Comparison of ENCODE assay signal across 8 cellular contexts in the genomic region with DNA sequence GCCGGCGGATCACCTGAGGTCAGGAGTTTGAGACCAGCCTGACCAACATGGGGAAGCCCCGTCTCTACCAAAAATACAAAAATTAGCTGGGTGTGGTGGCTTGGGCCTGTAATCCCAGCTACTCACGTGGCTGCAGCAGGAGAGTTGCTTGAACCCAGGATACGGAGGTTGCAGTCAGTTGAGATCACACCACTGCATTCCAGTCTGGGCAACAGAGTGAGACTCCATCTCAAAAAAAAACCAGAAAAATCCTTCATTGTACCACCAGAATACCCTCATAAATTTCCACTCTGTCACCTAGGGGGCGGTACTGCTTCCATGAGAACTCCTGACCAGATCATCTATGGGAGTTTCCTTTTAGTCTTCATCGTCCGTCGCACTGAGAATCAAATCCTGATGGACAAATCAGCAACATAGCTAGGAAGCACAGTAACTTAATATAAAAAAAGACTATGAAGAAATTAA.
DNase-seq lines count a peak whose midpoint lies in the region; ATAC-seq and TF ChIP-seq lines count a peak whose summit lies in the region.

No MANE protein-coding gene starts in this region.

- peaks cover 28% of the 10 kb centered on the region for H4K20me1 ChIP-seq in KMS-11 (ENCODE audit: insufficient read depth)

- peaks cover 67% of the 10 kb centered on the region for H3K4me1 Mint-ChIP-seq in activated CD4-positive, alpha-beta memory T cell treated with anti-CD3 and anti-CD28 coated beads, Interleukin-2, amount 10 ng/mL, durations not matched to agents 7 days and 5 days

- H3K4me3 Mint-ChIP-seq in activated CD4-positive, alpha-beta memory T cell treated with anti-CD3 and anti-CD28 coated beads, Interleukin-2, amount 10 ng/mL, durations not matched to agents 7 days and 5 days = peak overlapping the region; percentile 93

- H3K9me3 ChIP-seq in left lung (no peaks in the 10 kb centered on the region), ovary (no peaks in the 10 kb centered on the region)

- peak overlapping the region; percentile 100 for H3K27ac Mint-ChIP-seq in activated CD4-positive, alpha-beta memory T cell treated with anti-CD3 and anti-CD28 coated beads, Interleukin-2, amount 10 ng/mL, durations not matched to agents 7 days and 5 days

- intact Hi-C loops in left lung (cut with DNase I) = no loop called here
- intact Hi-C loops in ovary (cut with DNase I) = no loop called here

- H3K36me3 ChIP-seq in GM06990 (ENCODE audit: control insufficient read depth, insufficient read depth, low read length) = peaks cover 2% of the 10 kb centered on the region
- no peaks in the 10 kb centered on the region; the same call in 1 of the 2 replicates for H3K36me3 ChIP-seq in KMS-11 (ENCODE audit: insufficient read depth)
- H3K36me3 ChIP-seq in left lung = peaks cover 0 to 10% of the 10 kb centered on the region in 2 donors
- H3K36me3 ChIP-seq in ovary = no peaks in the 10 kb centered on the region

- H3K27me3 ChIP-seq in GM06990 (replicated peaks; ENCODE audit: control insufficient read depth, insufficient read depth, low read length) (no peaks in the 10 kb centered on the region), KMS-11 (ENCODE audit: insufficient read depth, low read depth) (no peaks in the 10 kb centered on the region), left lung (no peaks in the 10 kb centered on the region), ovary (no peaks in the 10 kb centered on the region)

- H3K4me1 ChIP-seq in KMS-11 (ENCODE audit: low read depth, poor library complexity, severe bottlenecking) (peaks cover 83% of the 10 kb centered on the region), left lung (peaks cover 17 to 94% of the 10 kb centered on the region in 2 donors), ovary (ENCODE audit: insufficient read depth) (peaks cover 13% of the 10 kb centered on the region)

- H2AFZ ChIP-seq in KMS-11 (ENCODE audit: low read depth) = no peak overlapping the region

- peaks cover 64% of the 10 kb centered on the region for H3K36me3 Mint-ChIP-seq in activated CD4-positive, alpha-beta memory T cell treated with anti-CD3 and anti-CD28 coated beads, Interleukin-2, amount 10 ng/mL, durations not matched to agents 7 days and 5 days (ENCODE audit: low read depth)

- peak overlapping the region; percentile 94 for H3K9ac ChIP-seq in KMS-11

- no peaks in the 10 kb centered on the region for H3K27me3 Mint-ChIP-seq in activated CD4-positive, alpha-beta memory T cell treated with anti-CD3 and anti-CD28 coated beads, Interleukin-2, amount 10 ng/mL, durations not matched to agents 7 days and 5 days

- H3K79me2 ChIP-seq in KMS-11 (ENCODE audit: insufficient read depth, low read depth) = peaks cover 84% of the 10 kb centered on the region

- ATAC-seq in left lung (peak; percentile 4), HG02759 (IDR thresholded peaks at IDR 0.05; ENCODE audit: unreplicated experiment) (no peak)

- DNase-seq in GM06990 (ENCODE audit: extremely low read depth, insufficient read length) = no peak
- DNase-seq in activated CD4-positive, alpha-beta memory T cell treated with anti-CD3 and anti-CD28 coated beads, Interleukin-2, amount 10 ng/mL, durations not matched to agents 7 days and 5 days = peak; percentile 57
- DNase-seq in left lung = no peak
- no peak for DNase-seq in G401 (ENCODE audit: low spot score)
- DNase-seq in ovary = no peak
- DNase-seq in NCI-H2081 treated with DMSO at 0.1 percent for 48 hours (lab: John Stamatoyannopoulos, UW) = no peak

- peak overlapping the region; percentile 71 for H3K4me2 ChIP-seq in KMS-11

- H3K27ac ChIP-seq in KMS-11 = peak overlapping the region; percentile 89
- H3K27ac ChIP-seq in left lung = peak overlapping the region; percentile 73 to 91
- H3K27ac ChIP-seq in ovary = no peak overlapping the region

- TF ChIP-seq CTCF in GM06990 (IDR thresholded peaks at IDR 0.05; ENCODE audit: insufficient read depth, low read length, poor library complexity, severe bottlenecking) (peak; percentile 68), KMS-11 (conservative IDR thresholded peaks at IDR 0.05; ENCODE audit: low read depth, low read length) (peak; percentile 98), left lung (IDR thresholded peaks at IDR 0.05) (peak in 1 of 2 donors; percentile 14), ovary (IDR thresholded peaks at IDR 0.05) (no peak)

- no peaks in the 10 kb centered on the region for H3K9me3 Mint-ChIP-seq in activated CD4-positive, alpha-beta memory T cell treated with anti-CD3 and anti-CD28 coated beads, Interleukin-2, amount 10 ng/mL, durations not matched to agents 7 days and 5 days

- CTCF ChIA-PET in activated CD4-positive, alpha-beta memory T cell treated with anti-CD3 and anti-CD28 coated beads, Interleukin-2, amount 10 ng/mL, durations not matched to agents 7 days and 5 days (lab: Charles Lee) = interaction anchor here (0.6 to 8.2 kb wide), 30 partner anchors 8 to 789 kb away, joined by 3 to 66 read pairs (median 5); no protein-coding TSS in a partner anchor

- POLR2A ChIA-PET in activated CD4-positive, alpha-beta memory T cell treated with anti-CD3 and anti-CD28 coated beads, Interleukin-2, amount 10 ng/mL, durations not matched to agents 7 days and 5 days (lab: Charles Lee) = interaction anchor here (0.9 to 17.4 kb wide), 35 partner anchors 10 to 272 kb away, joined by 3 to 322 read pairs (median 7); no protein-coding TSS in a partner anchor

- 82 to 92% (median 87%) methylated on average over 9 of the region's 9 CpGs for WGBS in ovary, 3 donors

- H3K4me3 ChIP-seq in GM06990 (replicated peaks; ENCODE audit: low read depth, low read length) = peak overlapping the region; percentile 85
- H3K4me3 ChIP-seq in KMS-11 (IDR thresholded peaks at IDR 0.05; ENCODE audit: insufficient read depth, low read depth, low read length) = peak overlapping the region; percentile 56
- H3K4me3 ChIP-seq in left lung = peak overlapping the region in 1 of 2 donors; percentile 32
- no peak overlapping the region for H3K4me3 ChIP-seq in ovary

- no peak for TF ChIP-seq POLR2A in ovary (IDR thresholded peaks at IDR 0.05)

- no peak for TF ChIP-seq EP300 in ovary (IDR thresholded peaks at IDR 0.05)

- in situ Hi-C loops in G401 (cut with HindIII; ENCODE audit: low sequenced_read_pairs) = no loop called here

Comparison
In these comparisons a context has a peak if more than half of its experiments do, and no peak if none do; other contexts are left out.
1. CTCF ChIP-seq: peak in GM06990 (single experiment) and KMS-11 (single experiment); none in ovary (0 of 3).
2. H3K27ac ChIP-seq: peak in KMS-11 (single experiment) and left lung (2 of 2); none in ovary (0 of 2).